8 cellular contexts compared by ENCODE assay signal in genomic region chr11:33734441-33735165, GRCh38. TPM values are rescaled to one million over a fixed set of nuclear protein-coding genes. Genes with fewer than 3 reads are reported as not detected.
DNase-seq lines count a peak whose midpoint lies in the region; ATAC-seq, FAIRE-seq and TF ChIP-seq lines count a peak whose summit lies in the region.

No MANE protein-coding gene starts in this region.

- H3K36me3 ChIP-seq in breast epithelium: no peaks in the 10 kb centered on the region
- H3K36me3 ChIP-seq in tibial artery: peaks cover 0 to 5% (median 0%) of the 10 kb centered on the region in 3 donors

- H3K9me3 ChIP-seq in breast epithelium (no peaks in the 10 kb centered on the region), tibial artery (no peaks in the 10 kb centered on the region)

- H3K4me1 ChIP-seq in breast epithelium (peaks cover 3 to 13% of the 10 kb centered on the region in 2 donors), tibial artery (peaks cover 0 to 53% (median 31%) of the 10 kb centered on the region in 4 donors)

- no peak for TF ChIP-seq POLR2A in breast epithelium (IDR thresholded peaks at IDR 0.05)
- TF ChIP-seq POLR2A in lower leg skin (IDR thresholded peaks at IDR 0.05): no peak

- no peak for FAIRE-seq in urothelium cell line (lab: Jason Lieb, UNC)

- no peak for ATAC-seq in GM18858 (IDR thresholded peaks at IDR 0.05; ENCODE audit: unreplicated experiment)

- H3K4me3 ChIP-seq in Jurkat, Clone E6-1 (ENCODE audit: low read length): peak overlapping the region; percentile 72; the same call in 1 of the 2 replicates
- peak overlapping the region; percentile 88 to 93 (median 91) for H3K4me3 ChIP-seq in breast epithelium
- H3K4me3 ChIP-seq in lower leg skin (ENCODE audit: low read depth, poor library complexity, severe bottlenecking): peak overlapping the region; percentile 90
- H3K4me3 ChIP-seq in tibial artery: peak overlapping the region; percentile 61 to 78

- intact Hi-C loops in breast epithelium (cut with DNase I; ENCODE audit: low total_unique reads): no loop called here
- intact Hi-C loops in lower leg skin (cut with DNase I; ENCODE audit: low total_unique reads): no loop called here
- intact Hi-C loops in tibial artery (cut with DNase I; ENCODE audit: low total_unique reads): loop anchor here (5.0 kb wide), 2 partner anchors 32 to 372 kb away; partner anchors contain the start of gene C11orf91

- H3K27ac ChIP-seq in breast epithelium: peak overlapping the region; percentile 96 to 98
- H3K27ac ChIP-seq in tibial artery: peak overlapping the region; percentile 86 to 89

- H3K27me3 ChIP-seq in breast epithelium (no peaks in the 10 kb centered on the region), tibial artery (no peaks in the 10 kb centered on the region)

- TF ChIP-seq CTCF in breast epithelium (IDR thresholded peaks at IDR 0.05) (no peak), lower leg skin (IDR thresholded peaks at IDR 0.05) (no peak), tibial artery (IDR thresholded peaks at IDR 0.05) (no peak), GM10266 (IDR thresholded peaks at IDR 0.05; ENCODE audit: control insufficient read depth, insufficient read depth, low read depth, missing control alignments) (no peak)

- peak; percentile 29 for DNase-seq in AG20443 (ENCODE audit: low spot score)
- DNase-seq in Jurkat, Clone E6-1 (ENCODE audit: low read depth, low spot score): no peak
- DNase-seq in breast epithelium (ENCODE audit: low spot score in 2 of 2): peak in 1 of 2 donors; percentile 60
- no peak for DNase-seq in lower leg skin (ENCODE audit: low spot score in 2 of 2)
- no peak for DNase-seq in tibial artery
- no peak for DNase-seq in GM10266 (ENCODE audit: extremely low spot score)
- no peak for DNase-seq in urothelium cell line (ENCODE audit: low spot score)

- WGBS in lower leg skin, 2 donors: 7 to 13% methylated on average over 10 of the region's 10 CpGs

RNA-seq across cellular contexts. Expression of gene CD59, which starts 1.6 kb away (rescaled TPM):
- polyA plus RNA-seq in Jurkat, Clone E6-1 (2012; ENCODE audit: insufficient read depth, insufficient read length): 73.3 TPM
- 100 to 1,000 TPM; 296 to 563 (median 375) TPM for total RNA-seq in breast epithelium
- 100 to 1,000 TPM; 222 to 444 (median 324) TPM for total RNA-seq in lower leg skin

RNA-seq across cellular contexts. Expression of gene C11orf91, which starts 34.0 kb away (rescaled TPM):
- not detected for polyA plus RNA-seq in Jurkat, Clone E6-1 (2012; ENCODE audit: insufficient read depth, insufficient read length)
- total RNA-seq in breast epithelium: not detected
- total RNA-seq in lower leg skin: under 1 TPM in 1 of 4 donors, not detected in 3; 0.49 TPM

RNA-seq across cellular contexts. Expression of gene FBXO3, which starts 39.7 kb away (rescaled TPM):
- 9.9 TPM for polyA plus RNA-seq in Jurkat, Clone E6-1 (2012; ENCODE audit: insufficient read depth, insufficient read length)
- total RNA-seq in breast epithelium (10 to 100 TPM; 35.0 to 60.6 (median 46.9) TPM), lower leg skin (10 to 100 TPM; 36.5 to 52.3 (median 48.0) TPM)
